ENCODE assay signal across 5 cellular contexts in genomic region chr18:73218293-73218692, GRCh38.
"Had no signal": no experiment of that assay in that cellular context is flagged by ENCODE, and none has a peak within 500 bp of the region (broad histone marks: within the 10 kb centered on the region; RNA-seq: fewer than 3 reads in every experiment).

No MANE protein-coding gene starts in this region.

- H3K27ac Mint-ChIP-seq: IgD-negative memory B cell had no signal

- H3K4me3 Mint-ChIP-seq: IgD-negative memory B cell had no signal

- H3K4me3 ChIP-seq: K562 had no signal

- H3K27ac ChIP-seq: HL-60 had no signal

- DNase-seq: IMR-90 had no signal

- H3K27me3 Mint-ChIP-seq: IgD-negative memory B cell had no signal

- ATAC-seq: HepG2, K562 had no signal

- H3K4me1 Mint-ChIP-seq: IgD-negative memory B cell had no signal
